ENCODE assay signal across 8 cellular contexts in genomic region chr7:35037211-35037525, GRCh38. TPM values are rescaled to one million over a fixed set of nuclear protein-coding genes. Genes with fewer than 3 reads are reported as not detected.
DNase-seq lines count a peak whose midpoint lies in the region; ATAC-seq and TF ChIP-seq lines count a peak whose summit lies in the region.

Gene DPY19L1, minus strand, starts transcription at chr7:35037485. Its CDS starts 91 bp downstream, at chr7:35037394.

- peak within 1 kb of the TSS; percentile 97 for H3K4me3 Mint-ChIP-seq in chondrocyte (ENCODE audit: unreplicated experiment)

- peak within 1 kb of the TSS; percentile 96 for H3K27ac Mint-ChIP-seq in chondrocyte (ENCODE audit: unreplicated experiment)

- no peak for DNase-seq in HT1080 (ENCODE audit: low read depth)
- DNase-seq in chondrocyte (ENCODE audit: low spot score), result no peak
- DNase-seq in mesenteric fat pad (ENCODE audit: low spot score), result no peak
- no peak for DNase-seq in ureter (ENCODE audit: low spot score)
- no peak for DNase-seq in inferior parietal cortex (ENCODE audit: extremely low spot score)
- DNase-seq in activated effector memory CD4-positive, alpha-beta T cell treated with Interleukin-2 at 50 U/mL for 16 hours, result no peak
- DNase-seq in GM20000 (ENCODE audit: low spot score), result no peak

- H3K27me3 Mint-ChIP-seq in chondrocyte (ENCODE audit: low read depth), result no peaks in the 10 kb centered on the region

- TF ChIP-seq CTCF in chondrocyte (IDR thresholded peaks at IDR 0.05), result no peak
- no peak for TF ChIP-seq CTCF in GM20000 (IDR thresholded peaks at IDR 0.05; ENCODE audit: extremely low read depth, missing control alignments)

- ATAC-seq in GM19328 (IDR thresholded peaks at IDR 0.05; ENCODE audit: unreplicated experiment), result peak; percentile 19

- H3K36me3 Mint-ChIP-seq in chondrocyte (ENCODE audit: low read depth), result no peaks in the 10 kb centered on the region

- H3K4me1 Mint-ChIP-seq in chondrocyte (ENCODE audit: low read depth), result peaks cover 30% of the 10 kb centered on the region

- no peaks in the 10 kb centered on the region for H3K9me3 Mint-ChIP-seq in chondrocyte (ENCODE audit: low read depth)

RNA-seq across cellular contexts. Expression of gene DPY19L1, which starts in this region (rescaled TPM):
- total RNA-seq in HT1080 (2014; rRNA removed; shearing (Covaris generic)), result 47.8 and 58.3 TPM in 2 replicates
- polyA plus RNA-seq in HT1080 (2015; cell fraction: cytosol; rRNA removed), result 63.4 and 85.0 TPM in 2 replicates
- polyA plus RNA-seq in HT1080 (2015; cell fraction: nucleus; rRNA removed), result 67.7 and 80.4 TPM in 2 replicates
- total RNA-seq in chondrocyte (30.9 to 47.7 TPM (median 32.2 TPM) in 3 replicates), mesenteric fat pad (30.1 TPM), ureter (18.4 TPM)
